16 cellular contexts compared by ENCODE assay signal in the genomic region with DNA sequence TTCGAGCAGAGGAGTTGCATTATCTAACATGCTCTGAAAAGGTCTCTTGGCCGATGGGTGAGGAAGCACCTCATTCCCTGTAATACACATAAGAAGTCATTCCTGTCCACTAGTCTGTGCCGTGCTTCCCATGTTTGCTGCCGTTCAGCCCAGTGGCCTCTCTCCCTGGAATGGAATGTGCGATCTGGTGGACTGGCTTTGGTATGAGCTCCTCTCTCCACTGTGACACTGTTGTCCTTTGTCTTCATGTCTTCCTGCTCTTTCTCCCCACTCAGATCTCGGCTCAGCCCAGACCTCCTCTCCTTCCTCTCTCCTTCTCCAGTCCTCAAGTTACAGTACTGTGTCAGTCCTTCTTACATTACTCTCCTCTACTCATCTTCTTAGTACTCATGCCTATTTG.
"Had no signal": no experiment of that assay in that cellular context is flagged by ENCODE, and none has a peak within 500 bp of the region (broad histone marks: within the 10 kb centered on the region; RNA-seq: fewer than 3 reads in every experiment).

No MANE protein-coding gene starts in this region.

- H3K9ac ChIP-seq: SK-N-SH had no signal

- ATAC-seq: gastroesophageal sphincter, left cardiac atrium, natural killer cell, T-cell, WTC11 had no signal

- H3K9me3 ChIP-seq: gastroesophageal sphincter, SK-N-SH had no signal

- H3K27me3 ChIP-seq: gastroesophageal sphincter, right atrium auricular region had no signal

- H3K27me3 Mint-ChIP-seq: activated CD4-positive, alpha-beta memory T cell treated with anti-CD3 and anti-CD28 coated beads for 36 hours; activated naive CD8-positive, alpha-beta T cell; T-cell had no signal

- H3K4me2 ChIP-seq: SK-N-SH had no signal

- H3K9me3 Mint-ChIP-seq: natural killer cell had no signal

- H3K4me3 ChIP-seq: gastroesophageal sphincter, right atrium auricular region, skin epidermis had no signal

- DNase-seq: activated CD4-positive, alpha-beta memory T cell treated with anti-CD3 and anti-CD28 coated beads for 36 hours; activated CD4-positive, alpha-beta T cell treated with anti-CD3 and anti-CD28 coated beads for 4 hours; activated T-cell treated with anti-CD3 and anti-CD28 coated beads for 4 hours; immature natural killer cell; left cardiac atrium; natural killer cell; SK-N-SH; stimulated activated CD4-positive, alpha-beta T cell treated with anti-CD3 and anti-CD28 coated beads, Interleukin-4, amount 100 ng/mL, for 1 hour; T-cell had no signal

- H3K27ac Mint-ChIP-seq: activated CD4-positive, alpha-beta memory T cell treated with anti-CD3 and anti-CD28 coated beads for 36 hours; activated naive CD8-positive, alpha-beta T cell; immature natural killer cell; natural killer cell; progenitor cell of endocrine pancreas; T-cell; WTC11 had no signal

- H3K4me3 Mint-ChIP-seq: activated CD4-positive, alpha-beta memory T cell treated with anti-CD3 and anti-CD28 coated beads for 36 hours; activated naive CD8-positive, alpha-beta T cell; immature natural killer cell; natural killer cell; T-cell; WTC11 had no signal

- H3K4me1 ChIP-seq: gastroesophageal sphincter, right atrium auricular region had no signal

- H3K27ac ChIP-seq: gastroesophageal sphincter, right atrium auricular region had no signal

- H3K36me3 ChIP-seq: gastroesophageal sphincter, right atrium auricular region had no signal

- FAIRE-seq: endometrium had no signal
